ENCODE assay signal across 8 cellular contexts in the genomic region with DNA sequence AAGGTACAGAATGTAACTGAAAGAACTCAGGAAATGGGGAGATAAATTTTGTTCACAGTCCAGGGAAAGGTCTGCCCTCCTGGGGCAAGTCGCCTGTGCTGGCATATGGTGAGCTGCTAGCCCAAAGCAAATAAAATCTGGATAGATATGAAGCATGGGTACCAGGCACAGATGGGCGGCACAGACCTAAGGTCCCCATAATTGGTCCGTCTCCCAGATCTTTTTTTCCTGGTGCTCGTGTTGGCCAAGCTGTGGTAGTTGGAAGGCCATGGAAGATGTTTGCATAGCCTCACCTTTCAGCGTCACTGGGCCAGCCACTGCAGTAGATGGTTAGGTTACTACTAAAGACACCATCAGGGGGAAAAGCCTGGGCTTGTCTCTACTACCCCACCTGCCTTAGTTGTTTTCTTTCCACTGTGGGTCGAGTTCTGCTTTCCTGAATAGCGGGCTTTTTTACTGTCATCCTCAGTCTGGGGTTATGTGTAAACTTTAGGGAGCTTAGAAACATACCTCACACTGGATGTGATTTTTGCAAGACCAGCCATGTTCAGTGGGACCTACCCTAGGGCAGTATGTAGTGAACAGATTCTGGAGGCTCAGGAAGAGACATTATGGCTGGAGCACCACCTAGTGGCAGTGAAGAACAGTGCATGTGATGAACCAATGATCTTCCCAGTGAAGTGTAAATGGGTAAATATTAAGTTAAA. TPM values are rescaled to one million over a fixed set of nuclear protein-coding genes. Genes with fewer than 3 reads are reported as not detected.
DNase-seq lines count a peak whose midpoint lies in the region; ATAC-seq, FAIRE-seq and TF ChIP-seq lines count a peak whose summit lies in the region.

No MANE protein-coding gene starts in this region.

- H3K27me3 ChIP-seq in bronchial epithelial cell (ENCODE audit: control insufficient read depth, insufficient read depth, low read length) = no peaks in the 10 kb centered on the region

- H3K9me3 Mint-ChIP-seq in WTC11 = peaks cover 7% of the 10 kb centered on the region

- TF ChIP-seq CTCF in A549 (IDR thresholded peaks at IDR 0.05) (peak; percentile 98), WTC11 (IDR thresholded peaks at IDR 0.05) (peak; percentile 83), bronchial epithelial cell (IDR thresholded peaks at IDR 0.05; ENCODE audit: insufficient read depth, low read length, severe bottlenecking) (peak; percentile 81), kidney (IDR thresholded peaks at IDR 0.05; ENCODE audit: borderline replicate concordance, extremely low read depth, insufficient read depth) (peak; percentile 97)

- 67% methylated on average over 7 of the region's 7 CpGs for WGBS in A549 (ENCODE audit: missing lambda C conversion rate)

- no peak for TF ChIP-seq POLR2A in A549 (IDR thresholded peaks at IDR 0.05; ENCODE audit: low read length)

- peak overlapping the region; percentile 58 to 70 for H3K27ac ChIP-seq in A549
- H3K27ac ChIP-seq in kidney (ENCODE audit: low read depth in 2 of 2, low read length in 2 of 2) = no peak overlapping the region

- DNase-seq in A549 (ENCODE audit: low read depth in 1 of 2, low spot score in 1 of 2) (peak; percentile 76 to 89), NCI-H2107 treated with DMSO at 0.1 percent for 48 hours (lab: John Stamatoyannopoulos, UW; ENCODE audit: unreplicated experiment) (peak; percentile 38), WTC11 (ENCODE audit: low spot score) (peak; percentile 60), bronchial epithelial cell (ENCODE audit: low read depth) (peak; percentile 84), kidney (no peak)
- DNase-seq in stimulated activated CD4-positive, alpha-beta T cell treated with anti-CD3 and anti-CD28 coated beads, Interleukin-4, amount 100 ng/mL, for 48 hours (ENCODE audit: low read depth in 2 of 2) = peak; percentile 43 to 55

- H3K4me3 Mint-ChIP-seq in WTC11 = no peak overlapping the region

- CTCF ChIA-PET in A549 (lab: Yijun Ruan, JAX) (interaction anchor here (0.6 to 23.4 kb wide), 36 partner anchors 8 to 854 kb away, joined by 3 to 469 read pairs (median 4); a partner anchor contains a TSS), WTC11 (lab: Charles Lee) (interaction anchor here (0.6 to 5.1 kb wide), 6 partner anchors 12 to 202 kb away, joined by 3 to 51 read pairs (median 4); a partner anchor contains a TSS)

- H3K9me3 ChIP-seq in A549 (no peaks in the 10 kb centered on the region), kidney (ENCODE audit: control insufficient read depth in 1 of 2, low read length in 2 of 2) (no peaks in the 10 kb centered on the region)

- TF ChIP-seq RAD21 in A549 (conservative IDR thresholded peaks at IDR 0.05 in 1 of 2, IDR thresholded peaks at IDR 0.05 in 1 of 2) = peak; percentile 97 to 98

- POLR2A ChIA-PET in A549 (lab: Yijun Ruan, JAX) (no interaction called here), WTC11 (lab: Charles Lee) (no interaction called here)

- no peaks in the 10 kb centered on the region; the same call in 1 of the 2 replicates for H3K27me3 Mint-ChIP-seq in WTC11 (ENCODE audit: low read depth)

- H3K4me1 ChIP-seq in A549 (peaks cover 33% of the 10 kb centered on the region), kidney (ENCODE audit: control insufficient read depth in 1 of 2, insufficient read depth in 1 of 2, low read depth in 1 of 2, low read length in 2 of 2) (peaks cover 7 to 9% of the 10 kb centered on the region in 2 donors)

- H3K9ac ChIP-seq in kidney (ENCODE audit: low read length in 2 of 2) = no peak overlapping the region

- H3K36me3 Mint-ChIP-seq in WTC11 = peaks cover 3% of the 10 kb centered on the region; the same call in 1 of the 2 replicates

- no peak for TF ChIP-seq EP300 in A549 (IDR thresholded peaks at IDR 0.05)

- intact Hi-C loops in kidney (cut with DNase I) = loop anchor here (5.0 kb wide), 2 partner anchors 59 to 204 kb away; no protein-coding TSS in a partner anchor

- no peak overlapping the region for H3K4me2 ChIP-seq in A549

- H3K4me1 Mint-ChIP-seq in WTC11 = peaks cover 2% of the 10 kb centered on the region; the same call in 1 of the 2 replicates

- no peak overlapping the region; the same call in 1 of the 2 replicates for H3K27ac Mint-ChIP-seq in WTC11

- ATAC-seq in A549 = peak; percentile 88 to 92
- peak; percentile 66 for ATAC-seq in GM18498 (IDR thresholded peaks at IDR 0.05; ENCODE audit: unreplicated experiment)
- ATAC-seq in HG02973 (IDR thresholded peaks at IDR 0.05; ENCODE audit: unreplicated experiment) = peak; percentile 56
- ATAC-seq in WTC11 = peak; percentile 95

- no peak for FAIRE-seq in A549 (lab: Jason Lieb, UNC)
- no peak for FAIRE-seq in bronchial epithelial cell (lab: Jason Lieb, UNC)
- FAIRE-seq in kidney (lab: Jason Lieb, UNC) = peak; percentile 66

- H3K4me3 ChIP-seq in A549 = no peak overlapping the region
- H3K4me3 ChIP-seq in bronchial epithelial cell (ENCODE audit: low read depth, low read length) = no peak overlapping the region
- H3K4me3 ChIP-seq in kidney (ENCODE audit: low read length in 2 of 2) = no peak overlapping the region

- H3K36me3 ChIP-seq in bronchial epithelial cell (ENCODE audit: control insufficient read depth, insufficient read depth, low read length) (no peaks in the 10 kb centered on the region), kidney (ENCODE audit: control insufficient read depth in 1 of 2, insufficient read depth in 2 of 2, low read length in 2 of 2) (no peaks in the 10 kb centered on the region)

TF ChIP-seq in A549, 52 proteins besides CTCF, POLR2A, EP300 and RAD21:
- TF ChIP-seq SMC3 (IDR thresholded peaks at IDR 0.05) = peak; percentile 98
- no peak for TF ChIP-seq RFX5 (IDR thresholded peaks at IDR 0.05)

TF ChIP-seq in WTC11, 78 proteins besides CTCF, POLR2A, EP300 and RAD21 (continues in another document):
- TF ChIP-seq ZBTB21 (CRISPR knock-in tag; IDR thresholded peaks at IDR 0.05; ENCODE audit: borderline replicate concordance) (no peak), SMAD4 (CRISPR knock-in tag; IDR thresholded peaks at IDR 0.05) (no peak), TCF7 (CRISPR knock-in tag; IDR thresholded peaks at IDR 0.05; ENCODE audit: low read depth) (no peak), ZNF423 (CRISPR knock-in tag; IDR thresholded peaks at IDR 0.05) (no peak)
- TF ChIP-seq, protein P1, sequence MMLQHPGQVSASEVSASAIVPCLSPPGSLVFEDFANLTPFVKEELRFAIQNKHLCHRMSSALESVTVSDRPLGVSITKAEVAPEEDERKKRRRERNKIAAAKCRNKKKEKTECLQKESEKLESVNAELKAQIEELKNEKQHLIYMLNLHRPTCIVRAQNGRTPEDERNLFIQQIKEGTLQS (CRISPR knock-in tag; conservative IDR thresholded peaks at IDR 0.05) = no peak
- TF ChIP-seq, protein P2, sequence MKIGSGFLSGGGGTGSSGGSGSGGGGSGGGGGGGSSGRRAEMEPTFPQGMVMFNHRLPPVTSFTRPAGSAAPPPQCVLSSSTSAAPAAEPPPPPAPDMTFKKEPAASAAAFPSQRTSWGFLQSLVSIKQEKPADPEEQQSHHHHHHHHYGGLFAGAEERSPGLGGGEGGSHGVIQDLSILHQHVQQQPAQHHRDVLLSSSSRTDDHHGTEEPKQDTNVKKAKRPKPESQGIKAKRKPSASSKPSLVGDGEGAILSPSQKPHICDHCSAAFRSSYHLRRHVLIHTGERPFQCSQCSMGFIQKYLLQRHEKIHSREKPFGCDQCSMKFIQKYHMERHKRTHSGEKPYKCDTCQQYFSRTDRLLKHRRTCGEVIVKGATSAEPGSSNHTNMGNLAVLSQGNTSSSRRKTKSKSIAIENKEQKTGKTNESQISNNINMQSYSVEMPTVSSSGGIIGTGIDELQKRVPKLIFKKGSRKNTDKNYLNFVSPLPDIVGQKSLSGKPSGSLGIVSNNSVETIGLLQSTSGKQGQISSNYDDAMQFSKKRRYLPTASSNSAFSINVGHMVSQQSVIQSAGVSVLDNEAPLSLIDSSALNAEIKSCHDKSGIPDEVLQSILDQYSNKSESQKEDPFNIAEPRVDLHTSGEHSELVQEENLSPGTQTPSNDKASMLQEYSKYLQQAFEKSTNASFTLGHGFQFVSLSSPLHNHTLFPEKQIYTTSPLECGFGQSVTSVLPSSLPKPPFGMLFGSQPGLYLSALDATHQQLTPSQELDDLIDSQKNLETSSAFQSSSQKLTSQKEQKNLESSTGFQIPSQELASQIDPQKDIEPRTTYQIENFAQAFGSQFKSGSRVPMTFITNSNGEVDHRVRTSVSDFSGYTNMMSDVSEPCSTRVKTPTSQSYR (CRISPR knock-in tag; IDR thresholded peaks at IDR 0.05) = no peak
- TF ChIP-seq, protein P3, sequence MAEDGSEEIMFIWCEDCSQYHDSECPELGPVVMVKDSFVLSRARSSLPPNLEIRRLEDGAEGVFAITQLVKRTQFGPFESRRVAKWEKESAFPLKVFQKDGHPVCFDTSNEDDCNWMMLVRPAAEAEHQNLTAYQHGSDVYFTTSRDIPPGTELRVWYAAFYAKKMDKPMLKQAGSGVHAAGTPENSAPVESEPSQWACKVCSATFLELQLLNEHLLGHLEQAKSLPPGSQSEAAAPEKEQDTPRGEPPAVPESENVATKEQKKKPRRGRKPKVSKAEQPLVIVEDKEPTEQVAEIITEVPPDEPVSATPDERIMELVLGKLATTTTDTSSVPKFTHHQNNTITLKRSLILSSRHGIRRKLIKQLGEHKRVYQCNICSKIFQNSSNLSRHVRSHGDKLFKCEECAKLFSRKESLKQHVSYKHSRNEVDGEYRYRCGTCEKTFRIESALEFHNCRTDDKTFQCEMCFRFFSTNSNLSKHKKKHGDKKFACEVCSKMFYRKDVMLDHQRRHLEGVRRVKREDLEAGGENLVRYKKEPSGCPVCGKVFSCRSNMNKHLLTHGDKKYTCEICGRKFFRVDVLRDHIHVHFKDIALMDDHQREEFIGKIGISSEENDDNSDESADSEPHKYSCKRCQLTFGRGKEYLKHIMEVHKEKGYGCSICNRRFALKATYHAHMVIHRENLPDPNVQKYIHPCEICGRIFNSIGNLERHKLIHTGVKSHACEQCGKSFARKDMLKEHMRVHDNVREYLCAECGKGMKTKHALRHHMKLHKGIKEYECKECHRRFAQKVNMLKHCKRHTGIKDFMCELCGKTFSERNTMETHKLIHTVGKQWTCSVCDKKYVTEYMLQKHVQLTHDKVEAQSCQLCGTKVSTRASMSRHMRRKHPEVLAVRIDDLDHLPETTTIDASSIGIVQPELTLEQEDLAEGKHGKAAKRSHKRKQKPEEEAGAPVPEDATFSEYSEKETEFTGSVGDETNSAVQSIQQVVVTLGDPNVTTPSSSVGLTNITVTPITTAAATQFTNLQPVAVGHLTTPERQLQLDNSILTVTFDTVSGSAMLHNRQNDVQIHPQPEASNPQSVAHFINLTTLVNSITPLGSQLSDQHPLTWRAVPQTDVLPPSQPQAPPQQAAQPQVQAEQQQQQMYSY (CRISPR knock-in tag; IDR thresholded peaks at IDR 0.05) = no peak

RNA-seq across cellular contexts. Expression of a gene that starts 24.2 kb away (rescaled TPM):
- 329 and 381 TPM in 2 replicates for polyA plus RNA-seq in A549 (2011; rRNA removed)
- 165 and 222 TPM in 2 replicates for polyA plus RNA-seq in A549 (2012; cell fraction: cytosol; rRNA removed)
- 49.6 and 81.8 TPM in 2 replicates for polyA plus RNA-seq in A549 (2012; cell fraction: nucleus; rRNA removed)
- 96.4 to 113 TPM (median 106 TPM) in 3 replicates for polyA plus RNA-seq in A549 (2017; fragmentation: RNase III; extraction: RNeasy Plus Mini Kit Qiagen cat#74134 plus additional on column Dnase treatment)
- polyA minus RNA-seq in A549 (2011; rRNA and poly(A)+ RNA removed) = 97.8 and 196 TPM in 2 replicates
- total RNA-seq in WTC11 (2021) = 15.9 to 21.0 TPM (median 19.2 TPM) in 3 replicates
- 8.7 and 18.4 TPM in 2 replicates for total RNA-seq in bronchial epithelial cell
- total RNA-seq in kidney = 57.4 TPM
- polyA plus RNA-seq in kidney (ENCODE audit: insufficient read depth, low read depth, low replicate concordance) = 324 TPM

Comparison
In these comparisons a context has a peak if more than half of its experiments do, and no peak if none do; other contexts are left out.
1. H3K27ac ChIP-seq: peak in A549 (2 of 2); none in kidney (0 of 2).
2. Peak in every context shown above with its lines, with median percentiles within 50 percentile points of each other: ATAC-seq and CTCF ChIP-seq.